In genomic region chrX:84144991-84145390, GRCh38 we compare ENCODE assay signal across 7 cellular contexts.
"Had no signal": no experiment of that assay in that cellular context is flagged by ENCODE, and none has a peak within 500 bp of the region (broad histone marks: within the 10 kb centered on the region; RNA-seq: fewer than 3 reads in every experiment).

No MANE protein-coding gene starts in this region.

- FAIRE-seq: H1, H54, HTR-8/SVneo, K562 had no signal

- H3K4me2 ChIP-seq: GM23338 had no signal

- H3K4me3 Mint-ChIP-seq: GM23338, H9 had no signal

- H3K4me1 Mint-ChIP-seq: GM23338, H9 had no signal

- ATAC-seq: GM23338, K562 had no signal

- H3K27ac Mint-ChIP-seq: GM23338, H9 had no signal

- H2AFZ ChIP-seq: GM23338 had no signal

- H3K9me3 Mint-ChIP-seq: GM23338 had no signal

- DNase-seq: H9, KG1 had no signal

- H3K4me3 ChIP-seq: GM23338, K562 had no signal
